Comparison of ENCODE assay signal across 1 cellular context in the genomic region with DNA sequence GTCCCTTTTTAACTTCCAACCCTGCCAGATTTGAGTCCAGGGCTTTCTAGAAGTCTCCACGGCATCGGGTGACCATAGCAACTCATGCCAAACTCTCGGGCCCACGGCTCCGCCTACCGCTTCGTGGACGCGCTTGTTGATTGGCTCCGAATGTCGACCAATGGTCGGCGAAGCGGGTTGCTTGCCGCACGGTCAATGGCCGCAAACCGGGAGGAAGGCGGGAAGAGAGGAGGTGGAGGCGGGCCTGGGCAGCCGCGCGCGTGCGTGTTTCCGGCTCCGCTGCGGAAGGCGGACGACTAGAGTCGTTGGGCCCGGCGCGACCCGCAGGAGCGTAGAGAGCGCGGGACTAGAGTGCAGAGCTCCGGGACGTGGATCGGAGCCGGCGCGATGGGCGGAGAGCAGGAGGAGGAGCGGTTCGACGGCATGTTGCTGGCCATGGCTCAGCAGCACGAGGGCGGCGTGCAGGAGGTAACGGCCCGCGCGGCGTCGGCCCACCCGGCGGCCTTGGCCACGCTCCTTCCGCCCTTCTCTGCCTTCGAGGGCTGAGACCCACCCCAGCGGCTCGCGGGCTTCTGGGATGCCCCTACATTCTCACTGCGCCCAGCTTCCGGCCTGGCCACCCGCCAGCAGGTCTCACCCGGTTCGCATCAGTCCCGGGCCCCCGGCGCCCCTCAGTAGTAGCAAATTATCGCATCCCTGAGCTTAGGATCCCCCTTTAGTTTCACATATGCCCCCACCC.
TF ChIP-seq lines count a peak whose summit lies in the region.

A gene (plus strand): TSS at position 282 of the 739 bp plus-strand sequence. CDS start 106 bp downstream, at position 388.

TF ChIP-seq in K562, 482 proteins besides CTCF, POLR2A, EP300 and RAD21 (continued from another document and continues in another):
- TF ChIP-seq, protein P1, sequence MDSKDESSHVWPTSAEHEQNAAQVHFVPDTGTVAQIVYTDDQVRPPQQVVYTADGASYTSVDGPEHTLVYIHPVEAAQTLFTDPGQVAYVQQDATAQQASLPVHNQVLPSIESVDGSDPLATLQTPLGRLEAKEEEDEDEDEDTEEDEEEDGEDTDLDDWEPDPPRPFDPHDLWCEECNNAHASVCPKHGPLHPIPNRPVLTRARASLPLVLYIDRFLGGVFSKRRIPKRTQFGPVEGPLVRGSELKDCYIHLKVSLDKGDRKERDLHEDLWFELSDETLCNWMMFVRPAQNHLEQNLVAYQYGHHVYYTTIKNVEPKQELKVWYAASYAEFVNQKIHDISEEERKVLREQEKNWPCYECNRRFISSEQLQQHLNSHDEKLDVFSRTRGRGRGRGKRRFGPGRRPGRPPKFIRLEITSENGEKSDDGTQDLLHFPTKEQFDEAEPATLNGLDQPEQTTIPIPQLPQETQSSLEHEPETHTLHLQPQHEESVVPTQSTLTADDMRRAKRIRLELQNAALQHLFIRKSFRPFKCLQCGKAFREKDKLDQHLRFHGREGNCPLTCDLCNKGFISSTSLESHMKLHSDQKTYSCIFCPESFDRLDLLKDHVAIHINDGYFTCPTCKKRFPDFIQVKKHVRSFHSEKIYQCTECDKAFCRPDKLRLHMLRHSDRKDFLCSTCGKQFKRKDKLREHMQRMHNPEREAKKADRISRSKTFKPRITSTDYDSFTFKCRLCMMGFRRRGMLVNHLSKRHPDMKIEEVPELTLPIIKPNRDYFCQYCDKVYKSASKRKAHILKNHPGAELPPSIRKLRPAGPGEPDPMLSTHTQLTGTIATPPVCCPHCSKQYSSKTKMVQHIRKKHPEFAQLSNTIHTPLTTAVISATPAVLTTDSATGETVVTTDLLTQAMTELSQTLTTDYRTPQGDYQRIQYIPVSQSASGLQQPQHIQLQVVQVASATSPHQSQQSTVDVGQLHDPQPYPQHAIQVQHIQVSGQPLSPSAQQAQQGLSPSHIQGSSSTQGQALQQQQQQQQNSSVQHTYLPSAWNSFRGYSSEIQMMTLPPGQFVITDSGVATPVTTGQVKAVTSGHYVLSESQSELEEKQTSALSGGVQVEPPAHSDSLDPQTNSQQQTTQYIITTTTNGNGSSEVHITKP (IDR thresholded peaks at IDR 0.05; ENCODE audit: partially characterized antibody), result no peak
- no peak for TF ChIP-seq ILK (tag; IDR thresholded peaks at IDR 0.05; ENCODE audit: borderline replicate concordance, low read depth)
- no peak for TF ChIP-seq CEBPB (tag; IDR thresholded peaks at IDR 0.05)
- TF ChIP-seq ZNF668 (CRISPR knock-in tag; IDR thresholded peaks at IDR 0.05), result no peak
- TF ChIP-seq, protein P2, sequence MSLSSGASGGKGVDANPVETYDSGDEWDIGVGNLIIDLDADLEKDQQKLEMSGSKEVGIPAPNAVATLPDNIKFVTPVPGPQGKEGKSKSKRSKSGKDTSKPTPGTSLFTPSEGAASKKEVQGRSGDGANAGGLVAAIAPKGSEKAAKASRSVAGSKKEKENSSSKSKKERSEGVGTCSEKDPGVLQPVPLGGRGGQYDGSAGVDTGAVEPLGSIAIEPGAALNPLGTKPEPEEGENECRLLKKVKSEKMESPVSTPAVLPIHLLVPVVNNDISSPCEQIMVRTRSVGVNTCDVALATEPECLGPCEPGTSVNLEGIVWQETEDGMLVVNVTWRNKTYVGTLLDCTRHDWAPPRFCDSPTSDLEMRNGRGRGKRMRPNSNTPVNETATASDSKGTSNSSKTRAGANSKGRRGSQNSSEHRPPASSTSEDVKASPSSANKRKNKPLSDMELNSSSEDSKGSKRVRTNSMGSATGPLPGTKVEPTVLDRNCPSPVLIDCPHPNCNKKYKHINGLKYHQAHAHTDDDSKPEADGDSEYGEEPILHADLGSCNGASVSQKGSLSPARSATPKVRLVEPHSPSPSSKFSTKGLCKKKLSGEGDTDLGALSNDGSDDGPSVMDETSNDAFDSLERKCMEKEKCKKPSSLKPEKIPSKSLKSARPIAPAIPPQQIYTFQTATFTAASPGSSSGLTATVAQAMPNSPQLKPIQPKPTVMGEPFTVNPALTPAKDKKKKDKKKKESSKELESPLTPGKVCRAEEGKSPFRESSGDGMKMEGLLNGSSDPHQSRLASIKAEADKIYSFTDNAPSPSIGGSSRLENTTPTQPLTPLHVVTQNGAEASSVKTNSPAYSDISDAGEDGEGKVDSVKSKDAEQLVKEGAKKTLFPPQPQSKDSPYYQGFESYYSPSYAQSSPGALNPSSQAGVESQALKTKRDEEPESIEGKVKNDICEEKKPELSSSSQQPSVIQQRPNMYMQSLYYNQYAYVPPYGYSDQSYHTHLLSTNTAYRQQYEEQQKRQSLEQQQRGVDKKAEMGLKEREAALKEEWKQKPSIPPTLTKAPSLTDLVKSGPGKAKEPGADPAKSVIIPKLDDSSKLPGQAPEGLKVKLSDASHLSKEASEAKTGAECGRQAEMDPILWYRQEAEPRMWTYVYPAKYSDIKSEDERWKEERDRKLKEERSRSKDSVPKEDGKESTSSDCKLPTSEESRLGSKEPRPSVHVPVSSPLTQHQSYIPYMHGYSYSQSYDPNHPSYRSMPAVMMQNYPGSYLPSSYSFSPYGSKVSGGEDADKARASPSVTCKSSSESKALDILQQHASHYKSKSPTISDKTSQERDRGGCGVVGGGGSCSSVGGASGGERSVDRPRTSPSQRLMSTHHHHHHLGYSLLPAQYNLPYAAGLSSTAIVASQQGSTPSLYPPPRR (CRISPR knock-in tag; IDR thresholded peaks at IDR 0.05; ENCODE audit: borderline replicate concordance), result no peak; the same call in 1 of the 2 replicates
- TF ChIP-seq FOXK1 (CRISPR knock-in tag; IDR thresholded peaks at IDR 0.05; ENCODE audit: borderline replicate concordance), result peak; percentile 89; the same call in 1 of the 2 replicates
- peak; percentile 70 for TF ChIP-seq MXI1 (IDR thresholded peaks at IDR 0.05; ENCODE audit: low read depth, low read length)
- TF ChIP-seq PTTG1 (tag; IDR thresholded peaks at IDR 0.05; ENCODE audit: low read depth), result no peak
- TF ChIP-seq YBX1 (IDR thresholded peaks at IDR 0.05), result no peak
- TF ChIP-seq NFATC3 (IDR thresholded peaks at IDR 0.05), result no peak
- TF ChIP-seq MYBL2 (IDR thresholded peaks at IDR 0.05; ENCODE audit: low read depth), result no peak
- no peak for TF ChIP-seq MYBL2 (CRISPR knock-in tag; IDR thresholded peaks at IDR 0.05; ENCODE audit: borderline replicate concordance)
- TF ChIP-seq, protein P3, sequence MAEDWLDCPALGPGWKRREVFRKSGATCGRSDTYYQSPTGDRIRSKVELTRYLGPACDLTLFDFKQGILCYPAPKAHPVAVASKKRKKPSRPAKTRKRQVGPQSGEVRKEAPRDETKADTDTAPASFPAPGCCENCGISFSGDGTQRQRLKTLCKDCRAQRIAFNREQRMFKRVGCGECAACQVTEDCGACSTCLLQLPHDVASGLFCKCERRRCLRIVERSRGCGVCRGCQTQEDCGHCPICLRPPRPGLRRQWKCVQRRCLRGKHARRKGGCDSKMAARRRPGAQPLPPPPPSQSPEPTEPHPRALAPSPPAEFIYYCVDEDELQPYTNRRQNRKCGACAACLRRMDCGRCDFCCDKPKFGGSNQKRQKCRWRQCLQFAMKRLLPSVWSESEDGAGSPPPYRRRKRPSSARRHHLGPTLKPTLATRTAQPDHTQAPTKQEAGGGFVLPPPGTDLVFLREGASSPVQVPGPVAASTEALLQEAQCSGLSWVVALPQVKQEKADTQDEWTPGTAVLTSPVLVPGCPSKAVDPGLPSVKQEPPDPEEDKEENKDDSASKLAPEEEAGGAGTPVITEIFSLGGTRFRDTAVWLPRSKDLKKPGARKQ (CRISPR knock-in tag; IDR thresholded peaks at IDR 0.05), result no peak
- no peak for TF ChIP-seq LARP7 (IDR thresholded peaks at IDR 0.05)
- TF ChIP-seq U2AF2 (optimal IDR thresholded peaks at IDR 0.05; ENCODE audit: low read depth, low read length), result no peak
- TF ChIP-seq, protein P4, sequence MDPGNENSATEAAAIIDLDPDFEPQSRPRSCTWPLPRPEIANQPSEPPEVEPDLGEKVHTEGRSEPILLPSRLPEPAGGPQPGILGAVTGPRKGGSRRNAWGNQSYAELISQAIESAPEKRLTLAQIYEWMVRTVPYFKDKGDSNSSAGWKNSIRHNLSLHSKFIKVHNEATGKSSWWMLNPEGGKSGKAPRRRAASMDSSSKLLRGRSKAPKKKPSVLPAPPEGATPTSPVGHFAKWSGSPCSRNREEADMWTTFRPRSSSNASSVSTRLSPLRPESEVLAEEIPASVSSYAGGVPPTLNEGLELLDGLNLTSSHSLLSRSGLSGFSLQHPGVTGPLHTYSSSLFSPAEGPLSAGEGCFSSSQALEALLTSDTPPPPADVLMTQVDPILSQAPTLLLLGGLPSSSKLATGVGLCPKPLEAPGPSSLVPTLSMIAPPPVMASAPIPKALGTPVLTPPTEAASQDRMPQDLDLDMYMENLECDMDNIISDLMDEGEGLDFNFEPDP (CRISPR knock-in tag; IDR thresholded peaks at IDR 0.05), result no peak
- TF ChIP-seq ETS2 (tag; IDR thresholded peaks at IDR 0.05; ENCODE audit: borderline replicate concordance, poor library complexity, severe bottlenecking), result no peak
- no peak for TF ChIP-seq MIER1 (IDR thresholded peaks at IDR 0.05; ENCODE audit: low read depth)
- no peak for TF ChIP-seq RFX7 (CRISPR knock-in tag; IDR thresholded peaks at IDR 0.05)
- TF ChIP-seq ZNF311 (CRISPR knock-in tag; IDR thresholded peaks at IDR 0.05), result no peak
- TF ChIP-seq FIP1L1 (IDR thresholded peaks at IDR 0.05; ENCODE audit: low read depth, low read length, poor library complexity, severe bottlenecking), result no peak
- TF ChIP-seq, protein P5, sequence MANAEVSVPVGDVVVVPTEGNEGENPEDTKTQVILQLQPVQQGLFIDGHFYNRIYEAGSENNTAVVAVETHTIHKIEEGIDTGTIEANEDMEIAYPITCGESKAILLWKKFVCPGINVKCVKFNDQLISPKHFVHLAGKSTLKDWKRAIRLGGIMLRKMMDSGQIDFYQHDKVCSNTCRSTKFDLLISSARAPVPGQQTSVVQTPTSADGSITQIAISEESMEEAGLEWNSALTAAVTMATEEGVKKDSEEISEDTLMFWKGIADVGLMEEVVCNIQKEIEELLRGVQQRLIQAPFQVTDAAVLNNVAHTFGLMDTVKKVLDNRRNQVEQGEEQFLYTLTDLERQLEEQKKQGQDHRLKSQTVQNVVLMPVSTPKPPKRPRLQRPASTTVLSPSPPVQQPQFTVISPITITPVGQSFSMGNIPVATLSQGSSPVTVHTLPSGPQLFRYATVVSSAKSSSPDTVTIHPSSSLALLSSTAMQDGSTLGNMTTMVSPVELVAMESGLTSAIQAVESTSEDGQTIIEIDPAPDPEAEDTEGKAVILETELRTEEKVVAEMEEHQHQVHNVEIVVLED (CRISPR knock-in tag; IDR thresholded peaks at IDR 0.05), result peak; percentile 68
- no peak for TF ChIP-seq HSF4 (CRISPR knock-in tag; IDR thresholded peaks at IDR 0.05; ENCODE audit: borderline replicate concordance)
- TF ChIP-seq, protein P6, sequence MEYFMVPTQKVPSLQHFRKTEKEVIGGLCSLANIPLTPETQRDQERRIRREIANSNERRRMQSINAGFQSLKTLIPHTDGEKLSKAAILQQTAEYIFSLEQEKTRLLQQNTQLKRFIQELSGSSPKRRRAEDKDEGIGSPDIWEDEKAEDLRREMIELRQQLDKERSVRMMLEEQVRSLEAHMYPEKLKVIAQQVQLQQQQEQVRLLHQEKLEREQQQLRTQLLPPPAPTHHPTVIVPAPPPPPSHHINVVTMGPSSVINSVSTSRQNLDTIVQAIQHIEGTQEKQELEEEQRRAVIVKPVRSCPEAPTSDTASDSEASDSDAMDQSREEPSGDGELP (CRISPR knock-in tag; IDR thresholded peaks at IDR 0.05; ENCODE audit: borderline replicate concordance), result peak; percentile 70; the same call in 1 of the 2 replicates
- TF ChIP-seq PCBP1 (IDR thresholded peaks at IDR 0.05; ENCODE audit: low read depth, low read length, poor library complexity, severe bottlenecking), result peak; percentile 29
- no peak for TF ChIP-seq COPS2 (conservative IDR thresholded peaks at IDR 0.05)
- TF ChIP-seq ARNT (IDR thresholded peaks at IDR 0.05), result no peak
- TF ChIP-seq ZNF76 (CRISPR knock-in tag; IDR thresholded peaks at IDR 0.05; ENCODE audit: borderline replicate concordance), result no peak
- TF ChIP-seq SREBF2 (CRISPR knock-in tag; IDR thresholded peaks at IDR 0.05), result no peak
- TF ChIP-seq, protein P7, sequence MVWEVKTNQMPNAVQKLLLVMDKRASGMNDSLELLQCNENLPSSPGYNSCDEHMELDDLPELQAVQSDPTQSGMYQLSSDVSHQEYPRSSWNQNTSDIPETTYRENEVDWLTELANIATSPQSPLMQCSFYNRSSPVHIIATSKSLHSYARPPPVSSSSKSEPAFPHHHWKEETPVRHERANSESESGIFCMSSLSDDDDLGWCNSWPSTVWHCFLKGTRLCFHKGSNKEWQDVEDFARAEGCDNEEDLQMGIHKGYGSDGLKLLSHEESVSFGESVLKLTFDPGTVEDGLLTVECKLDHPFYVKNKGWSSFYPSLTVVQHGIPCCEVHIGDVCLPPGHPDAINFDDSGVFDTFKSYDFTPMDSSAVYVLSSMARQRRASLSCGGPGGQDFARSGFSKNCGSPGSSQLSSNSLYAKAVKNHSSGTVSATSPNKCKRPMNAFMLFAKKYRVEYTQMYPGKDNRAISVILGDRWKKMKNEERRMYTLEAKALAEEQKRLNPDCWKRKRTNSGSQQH (CRISPR knock-in tag; IDR thresholded peaks at IDR 0.05), result no peak
- TF ChIP-seq, protein P8, sequence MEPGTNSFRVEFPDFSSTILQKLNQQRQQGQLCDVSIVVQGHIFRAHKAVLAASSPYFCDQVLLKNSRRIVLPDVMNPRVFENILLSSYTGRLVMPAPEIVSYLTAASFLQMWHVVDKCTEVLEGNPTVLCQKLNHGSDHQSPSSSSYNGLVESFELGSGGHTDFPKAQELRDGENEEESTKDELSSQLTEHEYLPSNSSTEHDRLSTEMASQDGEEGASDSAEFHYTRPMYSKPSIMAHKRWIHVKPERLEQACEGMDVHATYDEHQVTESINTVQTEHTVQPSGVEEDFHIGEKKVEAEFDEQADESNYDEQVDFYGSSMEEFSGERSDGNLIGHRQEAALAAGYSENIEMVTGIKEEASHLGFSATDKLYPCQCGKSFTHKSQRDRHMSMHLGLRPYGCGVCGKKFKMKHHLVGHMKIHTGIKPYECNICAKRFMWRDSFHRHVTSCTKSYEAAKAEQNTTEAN (CRISPR knock-in tag; IDR thresholded peaks at IDR 0.05), result no peak
- TF ChIP-seq CEBPG (CRISPR knock-in tag; IDR thresholded peaks at IDR 0.05), result peak; percentile 47; the same call in 1 of the 2 replicates
- no peak for TF ChIP-seq CEBPG (tag; conservative IDR thresholded peaks at IDR 0.05 in 1 of 2, IDR thresholded peaks at IDR 0.05 in 1 of 2)
- TF ChIP-seq SNRNP70 (optimal IDR thresholded peaks at IDR 0.05; ENCODE audit: low read depth, low read length), result no peak
- no peak for TF ChIP-seq SRSF3 (IDR thresholded peaks at IDR 0.05; ENCODE audit: insufficient read depth, low read length)
- TF ChIP-seq HCFC1 (IDR thresholded peaks at IDR 0.05; ENCODE audit: low read depth, low read length), result peak; percentile 55
- TF ChIP-seq CCNT2 (IDR thresholded peaks at IDR 0.05; ENCODE audit: borderline replicate concordance, extremely low read depth, insufficient read length, low read depth, low read length), result peak; percentile 87
- no peak for TF ChIP-seq ZNF551 (CRISPR knock-in tag; IDR thresholded peaks at IDR 0.05)
- no peak for TF ChIP-seq HNRNPK (IDR thresholded peaks at IDR 0.05; ENCODE audit: low read depth, low read length, poor library complexity, severe bottlenecking)
- TF ChIP-seq, protein P9, sequence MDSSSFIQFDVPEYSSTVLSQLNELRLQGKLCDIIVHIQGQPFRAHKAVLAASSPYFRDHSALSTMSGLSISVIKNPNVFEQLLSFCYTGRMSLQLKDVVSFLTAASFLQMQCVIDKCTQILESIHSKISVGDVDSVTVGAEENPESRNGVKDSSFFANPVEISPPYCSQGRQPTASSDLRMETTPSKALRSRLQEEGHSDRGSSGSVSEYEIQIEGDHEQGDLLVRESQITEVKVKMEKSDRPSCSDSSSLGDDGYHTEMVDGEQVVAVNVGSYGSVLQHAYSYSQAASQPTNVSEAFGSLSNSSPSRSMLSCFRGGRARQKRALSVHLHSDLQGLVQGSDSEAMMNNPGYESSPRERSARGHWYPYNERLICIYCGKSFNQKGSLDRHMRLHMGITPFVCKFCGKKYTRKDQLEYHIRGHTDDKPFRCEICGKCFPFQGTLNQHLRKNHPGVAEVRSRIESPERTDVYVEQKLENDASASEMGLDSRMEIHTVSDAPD (CRISPR knock-in tag; IDR thresholded peaks at IDR 0.05), result no peak
